ENCODE assay signal across 29 cellular contexts in genomic region chr9:74644015-74644414, GRCh38.
"Had no signal": no experiment of that assay in that cellular context is flagged by ENCODE, and none has a peak within 500 bp of the region (broad histone marks: within the 10 kb centered on the region; RNA-seq: fewer than 3 reads in every experiment).

No MANE protein-coding gene starts in this region.

- FAIRE-seq: TTC549 had no signal

- H3K27ac ChIP-seq: ascending aorta, cardiac muscle cell, Peyer's patch, SJSA1 had no signal

- H3K36me3 ChIP-seq: ascending aorta, cardiac muscle cell, Peyer's patch, SJSA1 had no signal

- DNase-seq: activated CD4-positive, alpha-beta T cell treated with anti-CD3 and anti-CD28 coated beads for 36 hours; activated CD4-positive, alpha-beta T cell treated with anti-CD3 and anti-CD28 coated beads, Interleukin-2, amount 10 ng/mL, durations not matched to agents 7 days and 5 days; activated CD4-positive, alpha-beta T cell treated with anti-CD3 and anti-CD28 coated beads, Interleukin-2, amount 50 U/mL, for 48 hours; activated CD8-positive, alpha-beta T cell treated with anti-CD3 and anti-CD28 coated beads, Interleukin-2, amount 10 ng/mL, durations not matched to agents 7 days and 5 days; activated gamma-delta T cell; activated naive CD4-positive, alpha-beta T cell treated with Interleukin-2 at 50 U/mL for 16 hours; activated naive CD8-positive, alpha-beta T cell treated with anti-CD3 and anti-CD28 coated beads, Interleukin-2, amount 10 ng/mL, durations not matched to agents 7 days and 5 days; activated T-cell treated with anti-CD3 and anti-CD28 coated beads, Interleukin-2, amount 50 U/mL, for 24 hours; amygdala; NCI-H1092 treated with DMSO at 0.1 percent for 48 hours; NCI-H146; NCI-H2107; NCI-H2171; NCI-H2227 treated with DMSO at 0.1 percent for 48 hours; NCI-H446; NCI-H526 treated with DMSO at 0.1 percent for 48 hours; NCI-H774; NK-92 treated with Interleukin-12 subunit alpha and Interleukin-12 subunit beta, amount 100 ng/mL, for 24 hours; PC-3; Peyer's patch; RPMI8226; SHP77 treated with DMSO at 0.1 percent for 48 hours; SK-N-SH had no signal

- H3K27me3 ChIP-seq: ascending aorta, cardiac muscle cell, Peyer's patch, SJSA1 had no signal

- ATAC-seq: activated CD4-positive, alpha-beta T cell treated with anti-CD3 and anti-CD28 coated beads for 36 hours; activated CD4-positive, CD25-positive, alpha-beta regulatory T cell treated with anti-CD3 and anti-CD28 coated beads, Interleukin-2, amount 50 U/mL, for 24 hours; activated CD8-positive, alpha-beta T cell treated with anti-CD3 and anti-CD28 coated beads, Interleukin-2, amount 10 ng/mL, durations not matched to agents 7 days and 5 days; PC-3; WTC11 had no signal

- H3K4me1 ChIP-seq: ascending aorta, Peyer's patch, SJSA1 had no signal

- H3K4me3 ChIP-seq: ascending aorta, cardiac muscle cell, Peyer's patch, SJSA1 had no signal

- H3K9me3 ChIP-seq: ascending aorta, Peyer's patch, SJSA1, SK-N-SH had no signal
